Comparison of ENCODE assay signal across 9 cellular contexts in genomic region chr2:201344663-201345366, GRCh38. TPM values are rescaled to one million over a fixed set of nuclear protein-coding genes. Genes with fewer than 3 reads are reported as not detected.
DNase-seq lines count a peak whose midpoint lies in the region; ATAC-seq, FAIRE-seq and TF ChIP-seq lines count a peak whose summit lies in the region.
"Had no signal": no experiment of that assay in that cellular context is flagged by ENCODE, and none has a peak within 500 bp of the region (broad histone marks: within the 10 kb centered on the region; RNA-seq: fewer than 3 reads in every experiment).

No MANE protein-coding gene starts in this region.

- H2AFZ ChIP-seq in HepG2 (ENCODE audit: low read length) (no peak overlapping the region), OCI-LY3 (ENCODE audit: low read depth, low read length) (no peak overlapping the region)

- peak; percentile 59 for TF ChIP-seq CTCF in HepG2 (CRISPR knock-in tag; IDR thresholded peaks at IDR 0.05)
- no peak for TF ChIP-seq CTCF in right lobe of liver (IDR thresholded peaks at IDR 0.05)
- TF ChIP-seq CTCF in OCI-LY3 (IDR thresholded peaks at IDR 0.05; ENCODE audit: low read depth, low read length), result 0 out of 2 replicates have a peak, but pooled peaks have one; percentile 8
- TF ChIP-seq CTCF in type B pancreatic cell (conservative IDR thresholded peaks at IDR 0.05), result peak; percentile 34

- H4K20me1 ChIP-seq in HepG2 (ENCODE audit: insufficient read depth, low read length) (no peaks in the 10 kb centered on the region), OCI-LY3 (ENCODE audit: insufficient read depth, low read length) (no peaks in the 10 kb centered on the region)

- no peak overlapping the region for H3K4me3 Mint-ChIP-seq in type B pancreatic cell

- intact Hi-C loops in HepG2 (cut with micrococcal nuclease; ENCODE audit: unreplicated experiment) (loop anchor here (1.0 kb wide), 1 partner anchor 19 kb away; no protein-coding TSS in a partner anchor), right lobe of liver (cut with DNase I) (no loop called here)

- H3K27ac Mint-ChIP-seq in type B pancreatic cell, result no peak overlapping the region

- H3K36me3 ChIP-seq in HepG2 (replicated peaks in 1 of 2; ENCODE audit: control insufficient read depth in 1 of 2, insufficient read depth in 2 of 2, low read length in 2 of 2), result no peaks in the 10 kb centered on the region
- no peaks in the 10 kb centered on the region for H3K36me3 ChIP-seq in right lobe of liver
- no peaks in the 10 kb centered on the region for H3K36me3 ChIP-seq in OCI-LY3 (replicated peaks; ENCODE audit: low read depth, low read length)

- TF ChIP-seq RAD21 in HepG2 (CRISPR knock-in tag; IDR thresholded peaks at IDR 0.05), result peak; percentile 65

- in situ Hi-C loops in HepG2 (cut with HindIII; ENCODE audit: extremely low pct_ligation_motif_present, low pct_unique_long_range_greater_than_20kb), result no loop called here

- DNase-seq in HepG2 (ENCODE audit: low spot score), result peak; percentile 59
- DNase-seq in right lobe of liver, result no peak
- DNase-seq in type B pancreatic cell (ENCODE audit: extremely low spot score, unreplicated experiment), result no peak
- DNase-seq in cortex of kidney (lab: John Stamatoyannopoulos, UW), result no peak
- DNase-seq in NCI-H748 treated with DMSO at 0.1 percent for 48 hours (lab: John Stamatoyannopoulos, UW), result no peak
- DNase-seq in NCI-H2029 treated with DMSO at 0.1 percent for 48 hours (lab: John Stamatoyannopoulos, UW), result no peak
- DNase-seq: activated CD8-positive, alpha-beta memory T cell treated with anti-CD3 and anti-CD28 coated beads, Interleukin-2, amount 50 U/mL, for 48 hours had no signal

- CTCF ChIA-PET in HepG2 (lab: Yijun Ruan, JAX; ENCODE audit: low intra/inter-chr PET ratio, low total read pairs), result no interaction called here

- BruUV-seq in HepG2 (replicated peaks; lab: Mats Ljungman, UMichigan), result no TSS peak

- H3K9ac ChIP-seq in HepG2 (ENCODE audit: insufficient read depth, low read depth, low read length) (no peak overlapping the region), OCI-LY3 (ENCODE audit: low read length) (no peak overlapping the region)

- H3K27ac ChIP-seq in HepG2 (ENCODE audit: extremely low read length, insufficient read depth, low read length), result no peak overlapping the region
- no peak overlapping the region for H3K27ac ChIP-seq in right lobe of liver
- no peak overlapping the region for H3K27ac ChIP-seq in OCI-LY3 (ENCODE audit: low read length)

- WGBS in HepG2 (ENCODE audit: low lambda C conversion rate), result 11% methylated on average over 1 of the region's 1 CpG
- WGBS in right lobe of liver (ENCODE audit: insufficient coverage, low coverage, low lambda C conversion rate, missing lambda C conversion rate), result 57% methylated on average over 1 of the region's 1 CpG

- no peaks in the 10 kb centered on the region for H3K4me1 Mint-ChIP-seq in type B pancreatic cell (ENCODE audit: unreplicated experiment)

- no peak overlapping the region for H3K4me3 ChIP-seq in HepG2 (replicated peaks in 1 of 3; ENCODE audit: insufficient read depth in 1 of 3, low read depth in 2 of 3, low read length in 3 of 3)
- H3K4me3 ChIP-seq in right lobe of liver, result no peak overlapping the region
- H3K4me3 ChIP-seq in OCI-LY3 (ENCODE audit: low read length), result no peak overlapping the region

- TF ChIP-seq EP300 in HepG2 (IDR thresholded peaks at IDR 0.05; ENCODE audit: low read depth in 2 of 2, low read length in 2 of 2), result no peak
- no peak for TF ChIP-seq EP300 in HepG2 (CRISPR knock-in tag; IDR thresholded peaks at IDR 0.05; ENCODE audit: borderline replicate concordance)

- no peaks in the 10 kb centered on the region for H3K9me3 ChIP-seq in HepG2 (ENCODE audit: low read length)
- no peaks in the 10 kb centered on the region for H3K9me3 ChIP-seq in right lobe of liver
- no peaks in the 10 kb centered on the region for H3K9me3 ChIP-seq in OCI-LY3 (ENCODE audit: insufficient read depth, low read length)

- H3K27me3 ChIP-seq in HepG2 (ENCODE audit: control insufficient read depth in 1 of 2, insufficient read depth in 2 of 2, low read length in 2 of 2) (no peaks in the 10 kb centered on the region; a peak in 1 of 5 replicates), right lobe of liver (no peaks in the 10 kb centered on the region), OCI-LY3 (ENCODE audit: low read depth, low read length) (no peaks in the 10 kb centered on the region)

- TF ChIP-seq POLR2A in HepG2 (IDR thresholded peaks at IDR 0.05; ENCODE audit: insufficient read depth in 1 of 2, low read depth in 2 of 2, low read length in 2 of 2) (no peak), right lobe of liver (IDR thresholded peaks at IDR 0.05) (no peak)

- H3K4me2 ChIP-seq in HepG2 (ENCODE audit: low read depth, low read length) (no peak overlapping the region), OCI-LY3 (ENCODE audit: low read length) (no peak overlapping the region)

- POLR2A ChIA-PET in HepG2 (lab: Yijun Ruan, JAX), result no interaction called here

- peak; percentile 97 for ATAC-seq in HepG2
- no peak for ATAC-seq in right lobe of liver
- ATAC-seq in HG02884 (IDR thresholded peaks at IDR 0.05; ENCODE audit: unreplicated experiment), result peak; percentile 81

- H3K36me3 Mint-ChIP-seq in type B pancreatic cell, result no peaks in the 10 kb centered on the region

- H3K27me3 Mint-ChIP-seq in type B pancreatic cell, result no peaks in the 10 kb centered on the region

- H3K4me1 ChIP-seq in HepG2 (ENCODE audit: insufficient read depth, low read length), result peaks cover 7% of the 10 kb centered on the region; the same call in 1 of the 2 replicates
- no peaks in the 10 kb centered on the region for H3K4me1 ChIP-seq in right lobe of liver
- no peaks in the 10 kb centered on the region for H3K4me1 ChIP-seq in OCI-LY3 (ENCODE audit: low read length)

- H3K79me2 ChIP-seq in HepG2 (ENCODE audit: insufficient read depth, low read length) (no peaks in the 10 kb centered on the region), OCI-LY3 (ENCODE audit: low read length) (no peaks in the 10 kb centered on the region)

- peak; percentile 87 for FAIRE-seq in HepG2 (lab: Jason Lieb, UNC)

- no peaks in the 10 kb centered on the region for H3K9me3 Mint-ChIP-seq in type B pancreatic cell

TF ChIP-seq in HepG2, 621 proteins besides CTCF, POLR2A, EP300 and RAD21 (continues in another document):
- TF ChIP-seq SMC3 (IDR thresholded peaks at IDR 0.05; ENCODE audit: low read length), result peak; percentile 53; the same call in 1 of the 2 replicates
- TF ChIP-seq ZSCAN5A (CRISPR knock-in tag; IDR thresholded peaks at IDR 0.05; ENCODE audit: borderline replicate concordance), result no peak
- no peak for TF ChIP-seq ELF4 (CRISPR knock-in tag; IDR thresholded peaks at IDR 0.05; ENCODE audit: borderline replicate concordance)
- no peak for TF ChIP-seq ZNF337 (CRISPR knock-in tag; IDR thresholded peaks at IDR 0.05; ENCODE audit: borderline replicate concordance, low read depth)
- TF ChIP-seq MTF1 (CRISPR knock-in tag; IDR thresholded peaks at IDR 0.05), result no peak
- no peak for TF ChIP-seq STAT5B (CRISPR knock-in tag; IDR thresholded peaks at IDR 0.05)

RNA-seq across cellular contexts. Expression of gene FLACC1, which starts 12.3 kb away (rescaled TPM):
- total RNA-seq in HepG2 (2016; rRNA removed; fragmentation: Illumina TruSeq; extraction: Trizol) (0.29 and 0.35 TPM in 2 replicates), right lobe of liver (1 to 10 TPM in 1 of 6 experiments, under 1 TPM in 5; 0.74 to 2.0 (median 0.91) TPM), type B pancreatic cell (ENCODE audit: low replicate concordance) (0.48 and 1.4 TPM in 2 replicates)
- total RNA-seq in HepG2 (2016; cell fraction: cytosol; rRNA removed; fragmentation: Illumina TruSeq; extraction: Trizol; ENCODE audit: low read depth), result 1.4 and 2.2 TPM in 2 replicates
- total RNA-seq in HepG2 (2016; cell fraction: insoluble cytoplasmic fraction; rRNA removed; fragmentation: Illumina TruSeq; extraction: Trizol), result 0.63 TPM in 1 of 2 replicates, not detected in the other
- total RNA-seq in HepG2 (2016; cell fraction: membrane; rRNA removed; fragmentation: Illumina TruSeq; extraction: Trizol), result 0.65 and 1.1 TPM in 2 replicates
- total RNA-seq in HepG2 (2016; cell fraction: nucleus; rRNA removed; fragmentation: Illumina TruSeq; extraction: Trizol), result 0.78 and 1.5 TPM in 2 replicates
- polyA plus RNA-seq in HepG2 (2011; rRNA removed), result 0.51 and 0.59 TPM in 2 replicates
- not detected in 2 replicates for polyA plus RNA-seq in HepG2 (2011; cell fraction: cytosol; rRNA removed)
- 0.19 and 0.93 TPM in 2 replicates for polyA plus RNA-seq in HepG2 (2011; cell fraction: nucleus; rRNA removed)
- 0.19 and 0.97 TPM in 2 replicates for polyA plus RNA-seq in HepG2 (2012)
- not detected in 2 replicates for polyA plus RNA-seq in HepG2 (2016; cell fraction: cytosol; fragmentation: Illumina TruSeq; extraction: Trizol; ENCODE audit: low read depth)
- polyA plus RNA-seq in HepG2 (2016; cell fraction: insoluble cytoplasmic fraction; fragmentation: Illumina TruSeq; extraction: Trizol; ENCODE audit: low read depth), result not detected in 2 replicates
- polyA plus RNA-seq in HepG2 (2016; cell fraction: membrane; fragmentation: Illumina TruSeq; extraction: Trizol; ENCODE audit: low read depth), result not detected in 2 replicates
- 1.7 TPM in 2 replicates for polyA plus RNA-seq in HepG2 (2016; cell fraction: nucleus; fragmentation: Illumina TruSeq; extraction: Trizol; ENCODE audit: insufficient read depth, low read depth)
- polyA minus RNA-seq in HepG2 (2011; rRNA and poly(A)+ RNA removed; ENCODE audit: low replicate concordance), result 0.20 and 0.68 TPM in 2 replicates
- not detected in 2 replicates for polyA minus RNA-seq in HepG2 (2011; cell fraction: cytosol; rRNA and poly(A)+ RNA removed)
- polyA minus RNA-seq in HepG2 (2011; cell fraction: nucleus; rRNA and poly(A)+ RNA removed), result 0.99 and 1.0 TPM in 2 replicates

Comparison
In these comparisons a context has a peak if more than half of its experiments do, and no peak if none do; other contexts are left out.
1. ATAC-seq: peak in HepG2 (single experiment) and HG02884 (single experiment); none in right lobe of liver (0 of 4).
2. CTCF ChIP-seq: peak in HepG2 (single experiment), OCI-LY3 (single experiment) and type B pancreatic cell (single experiment); none in right lobe of liver (0 of 4).